ENCODE assay signal across 8 cellular contexts in genomic region chr5:14871573-14872069, GRCh38. TPM values are rescaled to one million over a fixed set of nuclear protein-coding genes. Genes with fewer than 3 reads are reported as not detected.
DNase-seq lines count a peak whose midpoint lies in the region; ATAC-seq, FAIRE-seq and TF ChIP-seq lines count a peak whose summit lies in the region.

Gene ANKH, minus strand, starts transcription at chr5:14871778. Its CDS starts 331 bp downstream, at chr5:14871447.

- peak; percentile 92 for ATAC-seq in HG02973 (IDR thresholded peaks at IDR 0.05; ENCODE audit: unreplicated experiment)

- no peaks in the 10 kb centered on the region for H3K36me3 ChIP-seq in bronchial epithelial cell (ENCODE audit: control insufficient read depth, insufficient read depth, low read length)

- FAIRE-seq in GM18507 (lab: Jason Lieb, UNC) (no peak), bronchial epithelial cell (lab: Jason Lieb, UNC) (no peak)

- H3K27me3 ChIP-seq in bronchial epithelial cell (ENCODE audit: control insufficient read depth, insufficient read depth, low read length), result no peaks in the 10 kb centered on the region

- H3K4me3 ChIP-seq in WI38 (ENCODE audit: low read depth, low read length), result peak within 1 kb of the TSS; percentile 74
- peak within 1 kb of the TSS; percentile 88 for H3K4me3 ChIP-seq in bronchial epithelial cell (ENCODE audit: low read depth, low read length)

- H3K27ac ChIP-seq in 22Rv1, result peak within 1 kb of the TSS; percentile 71

- peak; percentile 82 for TF ChIP-seq CTCF in 22Rv1 (IDR thresholded peaks at IDR 0.05)
- no peak for TF ChIP-seq CTCF in WI38 (IDR thresholded peaks at IDR 0.05; ENCODE audit: low read depth, low read length)
- peak; percentile 21 for TF ChIP-seq CTCF in bronchial epithelial cell (IDR thresholded peaks at IDR 0.05; ENCODE audit: insufficient read depth, low read length, severe bottlenecking)

- DNase-seq in GM18507 (ENCODE audit: extremely low spot score, insufficient read length, low read depth) (peak; percentile 58), NCI-H2081 (lab: John Stamatoyannopoulos, UW) (peak; percentile 94 to 95), bronchial epithelial cell (ENCODE audit: low read depth) (peak; percentile 43), inferior parietal cortex (ENCODE audit: extremely low spot score) (peak; percentile 64)
- DNase-seq in stimulated activated CD4-positive, alpha-beta T cell treated with anti-CD3 and anti-CD28 coated beads, Interleukin-12 subunit alpha, Interleukin-12 subunit beta, amount 100 ng/mL, for 24 hours (ENCODE audit: low read depth in 2 of 2), result peak; percentile 64 to 74

RNA-seq across cellular contexts. Expression of gene ANKH, which starts in this region (rescaled TPM):
- total RNA-seq in bronchial epithelial cell, result 11.1 and 12.9 TPM in 2 replicates

Comparison
In these comparisons a context has a peak if more than half of its experiments do, and no peak if none do; other contexts are left out.
1. Peak in every context shown above with its lines: DNase-seq, ATAC-seq, H3K4me3 ChIP-seq and H3K27ac ChIP-seq.
2. DNase-seq: peak in every context shown above with its lines; median percentile 94 in NCI-H2081; 69 in stimulated activated CD4-positive, alpha-beta T cell treated with anti-CD3 and anti-CD28 coated beads, Interleukin-12 subunit alpha, Interleukin-12 subunit beta, amount 100 ng/mL, for 24 hours; 64 in inferior parietal cortex; 58 in GM18507; 43 in bronchial epithelial cell.